Comparison of ENCODE assay signal across 14 cellular contexts in genomic region chr17:29570521-29570920, GRCh38. TPM values are rescaled to one million over a fixed set of nuclear protein-coding genes. Genes with fewer than 3 reads are reported as not detected.
DNase-seq lines count a peak whose midpoint lies in the region; ATAC-seq, FAIRE-seq and TF ChIP-seq lines count a peak whose summit lies in the region.
"Had no signal": no experiment of that assay in that cellular context is flagged by ENCODE, and none has a peak within 500 bp of the region (broad histone marks: within the 10 kb centered on the region; RNA-seq: fewer than 3 reads in every experiment).

No MANE protein-coding gene starts in this region.

- DNase-seq in activated CD8-positive, alpha-beta memory T cell treated with anti-CD3 and anti-CD28 coated beads for 24 hours = peak; percentile 55
- DNase-seq in activated CD8-positive, alpha-beta memory T cell treated with anti-CD3 and anti-CD28 coated beads, Interleukin-2, amount 50 U/mL, for 4 hours = no peak
- DNase-seq in activated CD8-positive, alpha-beta T cell treated with anti-CD3 and anti-CD28 coated beads, Interleukin-2, amount 10 ng/mL, durations not matched to agents 7 days and 5 days = no peak
- DNase-seq in mesenteric fat pad (ENCODE audit: low spot score) = peak; percentile 72
- DNase-seq in suprapubic skin (ENCODE audit: low spot score in 2 of 2) = peak; percentile 55 to 77
- no peak for DNase-seq in amygdala (lab: John Stamatoyannopoulos, UW)
- no peak for DNase-seq in RCC 7860 (ENCODE audit: low spot score)
- DNase-seq: activated effector memory CD4-positive, alpha-beta T cell treated with Interleukin-2 at 50 U/mL for 16 hours; EL had no signal

- CTCF ChIA-PET in activated CD8-positive, alpha-beta T cell treated with anti-CD3 and anti-CD28 coated beads, Interleukin-2, amount 10 ng/mL, durations not matched to agents 7 days and 5 days (lab: Charles Lee) = interaction anchor here (1.5 to 10.9 kb wide), 5 partner anchors 11 to 201 kb away, joined by 4 to 99 read pairs (median 45); partner anchors contain the start of gene ANKRD13B

- peaks cover 66% of the 10 kb centered on the region for H3K4me1 ChIP-seq in suprapubic skin

- H3K9me3 ChIP-seq in suprapubic skin = no peaks in the 10 kb centered on the region
- H3K9me3 ChIP-seq: A549, neutrophil had no signal

- H3K36me3 Mint-ChIP-seq in activated CD8-positive, alpha-beta T cell treated with anti-CD3 and anti-CD28 coated beads, Interleukin-2, amount 10 ng/mL, durations not matched to agents 7 days and 5 days (ENCODE audit: low read depth) = peaks cover 31% of the 10 kb centered on the region

- no peaks in the 10 kb centered on the region for H3K27me3 ChIP-seq in suprapubic skin

- TF ChIP-seq EP300 in suprapubic skin (IDR thresholded peaks at IDR 0.05) = no peak

- no peaks in the 10 kb centered on the region for H3K9me3 Mint-ChIP-seq in activated CD8-positive, alpha-beta T cell treated with anti-CD3 and anti-CD28 coated beads, Interleukin-2, amount 10 ng/mL, durations not matched to agents 7 days and 5 days (ENCODE audit: insufficient read depth)
- H3K9me3 Mint-ChIP-seq: stimulated activated naive CD8-positive, alpha-beta T cell treated with anti-CD3 and anti-CD28 coated beads, Interleukin-15, Interleukin-2, amounts not matched to agents 100 ng/mL and 50 ng/mL, for 24 hours had no signal

- H3K27ac ChIP-seq in suprapubic skin = no peak overlapping the region
- H3K27ac ChIP-seq: A549, neutrophil had no signal

- FAIRE-seq in RCC 7860 (lab: Jason Lieb, UNC) = no peak
- FAIRE-seq: A549, TTC549 had no signal

- no peak for TF ChIP-seq POLR2A in suprapubic skin (IDR thresholded peaks at IDR 0.05)

- ATAC-seq in activated CD8-positive, alpha-beta T cell treated with anti-CD3 and anti-CD28 coated beads, Interleukin-2, amount 10 ng/mL, durations not matched to agents 7 days and 5 days = no peak
- no peak for ATAC-seq in GM21576 (IDR thresholded peaks at IDR 0.05; ENCODE audit: unreplicated experiment)
- ATAC-seq: A549 had no signal

- peaks cover 20% of the 10 kb centered on the region for H3K36me3 ChIP-seq in suprapubic skin

- 53% methylated on average over 7 of the region's 7 CpGs for WGBS in suprapubic skin

- H3K27ac Mint-ChIP-seq in activated CD8-positive, alpha-beta T cell treated with anti-CD3 and anti-CD28 coated beads, Interleukin-2, amount 10 ng/mL, durations not matched to agents 7 days and 5 days = no peak overlapping the region
- H3K27ac Mint-ChIP-seq: stimulated activated naive CD8-positive, alpha-beta T cell treated with anti-CD3 and anti-CD28 coated beads, Interleukin-15, Interleukin-2, amounts not matched to agents 100 ng/mL and 50 ng/mL, for 24 hours had no signal

- no peak overlapping the region for H3K4me3 ChIP-seq in suprapubic skin
- H3K4me3 ChIP-seq: A549 had no signal

- no peaks in the 10 kb centered on the region for H3K27me3 Mint-ChIP-seq in activated CD8-positive, alpha-beta T cell treated with anti-CD3 and anti-CD28 coated beads, Interleukin-2, amount 10 ng/mL, durations not matched to agents 7 days and 5 days (ENCODE audit: low read depth)
- H3K27me3 Mint-ChIP-seq: stimulated activated naive CD8-positive, alpha-beta T cell treated with anti-CD3 and anti-CD28 coated beads, Interleukin-15, Interleukin-2, amounts not matched to agents 100 ng/mL and 50 ng/mL, for 24 hours had no signal

- no peak for TF ChIP-seq CTCF in suprapubic skin (IDR thresholded peaks at IDR 0.05)

- H3K4me1 Mint-ChIP-seq in activated CD8-positive, alpha-beta T cell treated with anti-CD3 and anti-CD28 coated beads, Interleukin-2, amount 10 ng/mL, durations not matched to agents 7 days and 5 days (ENCODE audit: low read depth) = peaks cover 21% of the 10 kb centered on the region

- POLR2A ChIA-PET in activated CD8-positive, alpha-beta T cell treated with anti-CD3 and anti-CD28 coated beads, Interleukin-2, amount 10 ng/mL, durations not matched to agents 7 days and 5 days (lab: Charles Lee) = interaction anchor here (0.7 to 4.7 kb wide), 4 partner anchors 10 to 46 kb away, joined by 3 to 26 read pairs (median 4); partner anchors contain the start of genes ANKRD13B and GIT1

- peak overlapping the region; percentile 9 for H3K4me3 Mint-ChIP-seq in activated CD8-positive, alpha-beta T cell treated with anti-CD3 and anti-CD28 coated beads, Interleukin-2, amount 10 ng/mL, durations not matched to agents 7 days and 5 days
- H3K4me3 Mint-ChIP-seq: stimulated activated naive CD8-positive, alpha-beta T cell treated with anti-CD3 and anti-CD28 coated beads, Interleukin-15, Interleukin-2, amounts not matched to agents 100 ng/mL and 50 ng/mL, for 24 hours had no signal

RNA-seq across cellular contexts. Expression of gene TP53I13, which starts 2.0 kb away (rescaled TPM):
- total RNA-seq in activated CD8-positive, alpha-beta T cell treated with anti-CD3 and anti-CD28 coated beads, Interleukin-2, amount 10 ng/mL, durations not matched to agents 7 days and 5 days = 10 to 100 TPM; 96.7 to 97.9 TPM
- total RNA-seq in mesenteric fat pad (75.2 TPM), suprapubic skin (10 to 100 TPM; 31.6 to 45.9 (median 40.3) TPM)

RNA-seq across cellular contexts. Expression of gene ABHD15, which starts 3.7 kb away (rescaled TPM):
- total RNA-seq in activated CD8-positive, alpha-beta T cell treated with anti-CD3 and anti-CD28 coated beads, Interleukin-2, amount 10 ng/mL, durations not matched to agents 7 days and 5 days = 10 to 100 TPM; 21.1 to 21.7 TPM
- total RNA-seq in mesenteric fat pad (38.3 TPM), suprapubic skin (10 to 100 TPM in 1 of 4 donors, 1 to 10 TPM in 3; 7.2 to 11.0 (median 7.9) TPM)

RNA-seq across cellular contexts. Expression of gene GIT1, which starts 18.9 kb away (rescaled TPM):
- 10 to 100 TPM; 72.7 to 75.1 TPM for total RNA-seq in activated CD8-positive, alpha-beta T cell treated with anti-CD3 and anti-CD28 coated beads, Interleukin-2, amount 10 ng/mL, durations not matched to agents 7 days and 5 days
- 47.7 TPM for total RNA-seq in mesenteric fat pad
- total RNA-seq in suprapubic skin = 100 to 1,000 TPM in 2 of 4 donors, 10 to 100 TPM in 2; 66.7 to 103 (median 90.4) TPM

RNA-seq across cellular contexts. Expression of gene ANKRD13B, which starts 22.4 kb away (rescaled TPM):
- total RNA-seq in activated CD8-positive, alpha-beta T cell treated with anti-CD3 and anti-CD28 coated beads, Interleukin-2, amount 10 ng/mL, durations not matched to agents 7 days and 5 days = 10 to 100 TPM; 11.2 to 12.5 TPM
- total RNA-seq in mesenteric fat pad = 11.5 TPM
- total RNA-seq in suprapubic skin = 10 to 100 TPM in 3 of 4 donors, 1 to 10 TPM in 1; 9.0 to 16.5 (median 10.8) TPM

RNA-seq across cellular contexts. Expression of gene CORO6, which starts 52.2 kb away (rescaled TPM):
- 1 to 10 TPM; 6.2 to 6.3 TPM for total RNA-seq in activated CD8-positive, alpha-beta T cell treated with anti-CD3 and anti-CD28 coated beads, Interleukin-2, amount 10 ng/mL, durations not matched to agents 7 days and 5 days
- total RNA-seq in mesenteric fat pad = 7.1 TPM
- 10 to 100 TPM in 1 of 4 donors, 1 to 10 TPM in 3; 1.4 to 13.7 (median 6.6) TPM for total RNA-seq in suprapubic skin

Comparison
In these comparisons a context has a peak if more than half of its experiments do, and no peak if none do; other contexts are left out.
1. DNase-seq: peak in activated CD8-positive, alpha-beta memory T cell treated with anti-CD3 and anti-CD28 coated beads for 24 hours (single experiment), mesenteric fat pad (single experiment) and suprapubic skin (2 of 2); none in activated CD8-positive, alpha-beta memory T cell treated with anti-CD3 and anti-CD28 coated beads, Interleukin-2, amount 50 U/mL, for 4 hours (single experiment), activated CD8-positive, alpha-beta T cell treated with anti-CD3 and anti-CD28 coated beads, Interleukin-2, amount 10 ng/mL, durations not matched to agents 7 days and 5 days (single experiment), amygdala (0 of 56) and RCC 7860 (single experiment).